26 cellular contexts compared by ENCODE assay signal in the genomic region with DNA sequence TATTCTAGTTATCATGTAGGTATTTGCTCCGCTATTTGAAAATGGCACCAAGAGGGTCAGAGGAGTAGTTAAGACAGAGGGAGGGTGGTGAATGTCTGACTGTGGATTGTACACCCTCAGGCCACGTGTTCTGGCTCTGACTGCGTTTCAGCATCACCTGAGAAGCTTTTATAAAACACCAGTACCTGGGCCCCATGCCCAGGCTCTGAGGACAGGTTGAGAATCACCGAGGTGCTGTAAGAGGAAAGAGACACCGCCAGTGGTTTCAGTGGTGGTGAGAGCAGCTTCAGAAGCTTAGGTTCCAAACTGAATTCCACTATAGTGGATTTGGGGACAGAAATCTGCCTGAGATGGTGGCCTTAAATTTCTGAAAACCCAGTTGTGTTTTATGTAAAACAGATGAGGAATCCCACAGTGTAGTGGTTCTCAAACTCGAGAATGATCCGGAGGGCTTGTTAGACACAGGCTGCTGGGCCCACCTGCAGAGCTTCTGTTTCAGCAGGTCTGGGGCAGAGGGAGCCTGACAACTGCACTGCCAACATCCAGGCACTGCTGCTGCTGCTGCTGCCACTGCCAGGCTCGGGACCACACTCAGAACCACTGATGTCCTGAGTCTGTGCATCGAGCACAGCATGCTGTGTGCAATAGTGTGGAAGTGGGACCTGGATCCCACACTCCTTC.
"Had no signal": no experiment of that assay in that cellular context is flagged by ENCODE, and none has a peak within 500 bp of the region (broad histone marks: within the 10 kb centered on the region; RNA-seq: fewer than 3 reads in every experiment).

No MANE protein-coding gene starts in this region.

- H3K4me3 Mint-ChIP-seq: dendritic cell treated with granulocyte-macrophage colony-stimulating factor and Interleukin-4, amounts not matched to agents 40 ng/mL and 50 ng/mL, for 4 days; nephron progenitor cell had no signal

- H3K9me3 Mint-ChIP-seq: dendritic cell treated with granulocyte-macrophage colony-stimulating factor and Interleukin-4, amounts not matched to agents 40 ng/mL and 50 ng/mL, for 4 days; naive thymus-derived CD8-positive, alpha-beta T cell; nephron progenitor cell had no signal

- FAIRE-seq: endometrium, frontal cortex, keratinocyte had no signal

- ATAC-seq: left ventricle myocardium superior, lower lobe of right lung, sciatic nerve had no signal

- H3K36me3 ChIP-seq: colonic mucosa, lower lobe of right lung, neutrophil, prostate gland, right atrium auricular region, thyroid gland, vagina had no signal

- DNase-seq: colonic mucosa; effector CD8-positive, alpha-beta T cell; erythroblast; esophagus squamous epithelium; left ventricle myocardium superior; lower lobe of right lung; naive thymus-derived CD8-positive, alpha-beta T cell; nephron progenitor cell; stimulated activated CD4-positive, alpha-beta T cell treated with anti-CD3 and anti-CD28 coated beads, Interleukin-12 subunit alpha, Interleukin-12 subunit beta, amount 100 ng/mL, for 4 hours; stimulated activated CD4-positive, alpha-beta T cell treated with anti-CD3 and anti-CD28 coated beads, Interleukin-1b, Interleukin-23, amount 100 ng/mL, for 48 hours; stimulated activated CD4-positive, alpha-beta T cell treated with anti-CD3 and anti-CD28 coated beads, Interleukin-4, amount 100 ng/mL, for 1 hour; stimulated activated CD8-positive, alpha-beta memory T cell treated with anti-CD3 and anti-CD28 coated beads, Interleukin-4, amount 100 ng/mL, for 48 hours; stimulated activated naive CD4-positive, alpha-beta T cell treated with Interleukin-2 at 50 U/mL for 16 hours; stomach; thyroid gland; trophoblast cell had no signal

- H3K4me2 ChIP-seq: smooth muscle cell had no signal

- H3K27me3 Mint-ChIP-seq: naive thymus-derived CD8-positive, alpha-beta T cell had no signal

- H3K9me3 ChIP-seq: colonic mucosa, esophagus squamous epithelium, lower lobe of right lung, neutrophil, prostate gland, right atrium auricular region, stomach, thyroid gland, vagina had no signal

- H3K27me3 ChIP-seq: colonic mucosa, esophagus squamous epithelium, right atrium auricular region, stomach, thyroid gland, vagina had no signal

- H3K36me3 Mint-ChIP-seq: naive thymus-derived CD8-positive, alpha-beta T cell had no signal

- H3K27ac ChIP-seq: colonic mucosa, esophagus squamous epithelium, lower lobe of right lung, neutrophil, prostate gland, right atrium auricular region, stomach, thyroid gland, vagina had no signal

- H3K4me1 ChIP-seq: colonic mucosa, esophagus squamous epithelium, lower lobe of right lung, prostate gland, right atrium auricular region, thyroid gland, vagina had no signal

- H3K27ac Mint-ChIP-seq: dendritic cell treated with granulocyte-macrophage colony-stimulating factor and Interleukin-4, amounts not matched to agents 40 ng/mL and 50 ng/mL, for 4 days; nephron progenitor cell had no signal

- H3K4me3 ChIP-seq: colonic mucosa, esophagus squamous epithelium, lower lobe of right lung, prostate gland, right atrium auricular region, smooth muscle cell, stomach, thyroid gland, vagina had no signal
